In genomic region chr1:45585496-45586075, GRCh38 we compare ENCODE assay signal across 8 cellular contexts. TPM values are rescaled to one million over a fixed set of nuclear protein-coding genes. Genes with fewer than 3 reads are reported as not detected.
DNase-seq lines count a peak whose midpoint lies in the region; TF ChIP-seq lines count a peak whose summit lies in the region.

No MANE protein-coding gene starts in this region.

- H3K36me3 Mint-ChIP-seq in Calu3 (ENCODE audit: insufficient read depth, unreplicated experiment): peaks cover 50% of the 10 kb centered on the region
- H3K36me3 Mint-ChIP-seq in endodermal cell (ENCODE audit: low read depth): peaks cover 19% of the 10 kb centered on the region
- no peaks in the 10 kb centered on the region for H3K36me3 Mint-ChIP-seq in osteocyte (ENCODE audit: unreplicated experiment)

- no peak for TF ChIP-seq POLR2A in thyroid gland (IDR thresholded peaks at IDR 0.05)

- H2AFZ ChIP-seq in OCI-LY7 (ENCODE audit: low read length): no peak overlapping the region

- H3K9me3 ChIP-seq in OCI-LY7 (ENCODE audit: low read length) (no peaks in the 10 kb centered on the region), endodermal cell (ENCODE audit: control insufficient read depth, low read length) (no peaks in the 10 kb centered on the region), thyroid gland (no peaks in the 10 kb centered on the region)

- peaks cover 30% of the 10 kb centered on the region for H4K20me1 ChIP-seq in OCI-LY7 (ENCODE audit: insufficient read depth, low read length)

- peak overlapping the region; percentile 93 for H3K4me3 Mint-ChIP-seq in Calu3 (ENCODE audit: low read depth, unreplicated experiment)
- peak overlapping the region; percentile 99 for H3K4me3 Mint-ChIP-seq in endodermal cell
- H3K4me3 Mint-ChIP-seq in osteocyte (ENCODE audit: unreplicated experiment): peak overlapping the region; percentile 97

- H3K27me3 Mint-ChIP-seq in Calu3 (ENCODE audit: unreplicated experiment) (peaks cover 12% of the 10 kb centered on the region), endodermal cell (ENCODE audit: insufficient read depth) (no peaks in the 10 kb centered on the region), osteocyte (ENCODE audit: unreplicated experiment) (no peaks in the 10 kb centered on the region)

- H3K79me2 ChIP-seq in OCI-LY7 (ENCODE audit: insufficient read depth, low read depth, low read length): peaks cover 67% of the 10 kb centered on the region

- H3K9me2 ChIP-seq in OCI-LY7 (ENCODE audit: insufficient read depth, low read length): no peaks in the 10 kb centered on the region

- H3K9me3 Mint-ChIP-seq in Calu3 (ENCODE audit: low read depth, unreplicated experiment): no peaks in the 10 kb centered on the region
- H3K9me3 Mint-ChIP-seq in endodermal cell: no peaks in the 10 kb centered on the region
- no peaks in the 10 kb centered on the region for H3K9me3 Mint-ChIP-seq in osteocyte (ENCODE audit: unreplicated experiment)

- TF ChIP-seq CTCF in Calu3 (IDR thresholded peaks at IDR 0.05; ENCODE audit: unreplicated experiment): no peak
- no peak for TF ChIP-seq CTCF in OCI-LY7 (conservative IDR thresholded peaks at IDR 0.05; ENCODE audit: low read length)
- TF ChIP-seq CTCF in endodermal cell (conservative IDR thresholded peaks at IDR 0.05): no peak
- TF ChIP-seq CTCF in osteocyte (IDR thresholded peaks at IDR 0.05): no peak
- no peak for TF ChIP-seq CTCF in thyroid gland (IDR thresholded peaks at IDR 0.05)

- 38 to 53% methylated on average over 3 to 7 of the region's 7 CpGs for WGBS in endodermal cell (ENCODE audit: insufficient coverage in 1 of 2, insufficient read length in 1 of 2), 2 experiments
- 45 to 46% methylated on average over 7 of the region's 7 CpGs for whole genome bisulfite sequencing in thyroid gland, 2 donors

- H3K9ac ChIP-seq in endodermal cell (ENCODE audit: extremely low read depth, low read length, poor library complexity, severe bottlenecking): peak overlapping the region; percentile 97

- H3K36me3 ChIP-seq in OCI-LY7 (ENCODE audit: insufficient read depth, low read length) (peaks cover 58% of the 10 kb centered on the region), endodermal cell (ENCODE audit: control insufficient read depth, insufficient read depth, low read length) (peaks cover 28% of the 10 kb centered on the region), thyroid gland (no peaks in the 10 kb centered on the region)

- CTCF ChIA-PET in Calu3 (lab: Charles Lee): interaction anchor here (0.6 to 1.2 kb wide), 3 partner anchors 60 to 381 kb away, joined by 3 to 4 read pairs (median 3); no protein-coding TSS in a partner anchor
- CTCF ChIA-PET in OCI-LY7 (lab: Charles Lee; ENCODE audit: unreplicated experiment): interaction anchor here (0.6 kb wide), 1 partner anchor 26 kb away, joined by 4 read pairs; no protein-coding TSS in a partner anchor

- peak overlapping the region; percentile 99 for H3K27ac Mint-ChIP-seq in Calu3 (ENCODE audit: unreplicated experiment)
- peak overlapping the region; percentile 100 for H3K27ac Mint-ChIP-seq in endodermal cell
- H3K27ac Mint-ChIP-seq in osteocyte (ENCODE audit: unreplicated experiment): peak overlapping the region; percentile 98

- peaks cover 48% of the 10 kb centered on the region for H3K4me1 ChIP-seq in OCI-LY7 (ENCODE audit: insufficient read depth, low read length, poor library complexity, severe bottlenecking)
- no peaks in the 10 kb centered on the region for H3K4me1 ChIP-seq in endodermal cell (ENCODE audit: control insufficient read depth, insufficient read depth, low read length)
- H3K4me1 ChIP-seq in thyroid gland: peaks cover 17 to 21% of the 10 kb centered on the region in 2 donors

- no peak for DNase-seq in Calu3
- no peak for DNase-seq in OCI-LY7 (ENCODE audit: low spot score)
- no peak for DNase-seq in endodermal cell
- DNase-seq in osteocyte (ENCODE audit: extremely low spot score, unreplicated experiment): peak; percentile 19
- no peak for DNase-seq in cerebellar cortex (ENCODE audit: low spot score)
- no peak for DNase-seq in thyroid gland
- DNase-seq in midbrain (lab: John Stamatoyannopoulos, UW): no peak
- no peak for DNase-seq in medulla oblongata (ENCODE audit: extremely low spot score)

- POLR2A ChIA-PET in OCI-LY7 (lab: Charles Lee): interaction anchor here (0.6 to 2.5 kb wide), 5 partner anchors 14 to 284 kb away, joined by 3 to 6 read pairs (median 4); partner anchors contain the start of genes MUTYH and TOE1

- BruUV-seq in Calu3 (replicated peaks; lab: Mats Ljungman, UMichigan) (no TSS peak), OCI-LY7 (replicated peaks; lab: Mats Ljungman, UMichigan) (no TSS peak)

- H3K4me1 Mint-ChIP-seq in Calu3 (ENCODE audit: low read depth, unreplicated experiment) (peaks cover 40% of the 10 kb centered on the region), endodermal cell (peaks cover 7% of the 10 kb centered on the region), osteocyte (ENCODE audit: unreplicated experiment) (peaks cover 25% of the 10 kb centered on the region)

- intact Hi-C loops in Calu3 (cut with micrococcal nuclease; ENCODE audit: unreplicated experiment): no loop called here
- intact Hi-C loops in OCI-LY7 (cut with micrococcal nuclease; ENCODE audit: unreplicated experiment): no loop called here
- intact Hi-C loops in thyroid gland (cut with DNase I): no loop called here

- peak overlapping the region; percentile 99 for H3K4me3 ChIP-seq in OCI-LY7 (ENCODE audit: low read depth, low read length, poor library complexity, severe bottlenecking)
- peak overlapping the region; percentile 89 for H3K4me3 ChIP-seq in endodermal cell (ENCODE audit: low read length)
- H3K4me3 ChIP-seq in thyroid gland (replicated peaks in 1 of 3): peak overlapping the region in 1 of 3 donors; percentile 98

- peak overlapping the region; percentile 97 for H3K4me2 ChIP-seq in OCI-LY7 (ENCODE audit: low read length)

- no peak overlapping the region for H3K27ac ChIP-seq in OCI-LY7 (ENCODE audit: low read depth, low read length, poor library complexity, severe bottlenecking)
- peak overlapping the region; percentile 99 for H3K27ac ChIP-seq in endodermal cell (ENCODE audit: low read depth, low read length)
- peak overlapping the region in 1 of 3 donors; percentile 5 for H3K27ac ChIP-seq in thyroid gland

- H3K27me3 ChIP-seq in endodermal cell (ENCODE audit: control insufficient read depth, insufficient read depth, low read length, poor library complexity, severe bottlenecking) (no peaks in the 10 kb centered on the region), thyroid gland (no peaks in the 10 kb centered on the region)

RNA-seq across cellular contexts. Expression of gene NASP, which starts 1.7 kb away (rescaled TPM):
- total RNA-seq in Calu3 (2022) (171 and 185 TPM in 2 replicates), OCI-LY7 (2022) (373 and 394 TPM in 2 replicates), endodermal cell (100 to 1,000 TPM; 368 to 385 TPM), osteocyte (71.2 and 72.5 TPM in 2 replicates), thyroid gland (10 to 100 TPM; 45.8 to 98.3 (median 75.1) TPM)
- total RNA-seq in OCI-LY7 (2014; rRNA removed; shearing (Covaris generic)): 210 and 267 TPM in 2 replicates
- 403 TPM for polyA plus RNA-seq in endodermal cell (2013, experiment 1 of 2)
- polyA plus RNA-seq in endodermal cell (2013, experiment 2 of 2): 368 TPM

RNA-seq across cellular contexts. Expression of gene AKR1A1, which starts 35.0 kb away (rescaled TPM):
- total RNA-seq in Calu3 (2022) (111 and 119 TPM in 2 replicates), OCI-LY7 (2022) (141 and 152 TPM in 2 replicates), endodermal cell (100 to 1,000 TPM; 200 to 239 TPM), osteocyte (175 TPM in 2 replicates), thyroid gland (100 to 1,000 TPM in 3 of 4 donors, 10 to 100 TPM in 1; 67.5 to 143 (median 127) TPM)
- 110 and 142 TPM in 2 replicates for total RNA-seq in OCI-LY7 (2014; rRNA removed; shearing (Covaris generic))
- 176 TPM for polyA plus RNA-seq in endodermal cell (2013, experiment 1 of 2)
- polyA plus RNA-seq in endodermal cell (2013, experiment 2 of 2): 157 TPM

RNA-seq across cellular contexts. Expression of gene CCDC17, which starts 38.3 kb away (rescaled TPM):
- total RNA-seq in Calu3 (2022) (4.7 and 8.3 TPM in 2 replicates), OCI-LY7 (2022) (5.0 and 5.6 TPM in 2 replicates), endodermal cell (1 to 10 TPM; 2.5 to 5.1 TPM), osteocyte (2.2 and 2.4 TPM in 2 replicates), thyroid gland (1 to 10 TPM; 3.5 to 5.3 (median 3.8) TPM)
- 2.8 and 3.2 TPM in 2 replicates for total RNA-seq in OCI-LY7 (2014; rRNA removed; shearing (Covaris generic))
- polyA plus RNA-seq in endodermal cell (2013, experiment 1 of 2): 1.2 TPM
- polyA plus RNA-seq in endodermal cell (2013, experiment 2 of 2): 1.2 TPM
